Comparison of ENCODE assay signal across 21 cellular contexts in genomic region chr1:65623895-65624294, GRCh38.
"Had no signal": no experiment of that assay in that cellular context is flagged by ENCODE, and none has a peak within 500 bp of the region (broad histone marks: within the 10 kb centered on the region; RNA-seq: fewer than 3 reads in every experiment).

No MANE protein-coding gene starts in this region.

- H3K9me3 ChIP-seq: spleen, suprapubic skin, upper lobe of right lung had no signal

- H3K36me3 Mint-ChIP-seq: natural killer cell had no signal

- H3K36me3 ChIP-seq: spleen, suprapubic skin, upper lobe of right lung had no signal

- H3K4me1 ChIP-seq: foreskin keratinocyte, spleen, suprapubic skin, upper lobe of right lung had no signal

- H3K4me3 ChIP-seq: spleen, suprapubic skin, upper lobe of right lung had no signal

- H3K9me3 Mint-ChIP-seq: activated T-helper 17 cell treated with anti-CD3 and anti-CD28 coated beads, Interleukin-2, amount 50 U/mL, for 72 hours; natural killer cell; stimulated activated naive CD8-positive, alpha-beta T cell treated with anti-CD3 and anti-CD28 coated beads, Interleukin-15, Interleukin-2, amounts not matched to agents 100 ng/mL and 50 ng/mL, for 24 hours had no signal

- H3K4me3 Mint-ChIP-seq: activated T-helper 17 cell treated with anti-CD3 and anti-CD28 coated beads, Interleukin-2, amount 50 U/mL, for 72 hours; natural killer cell; stimulated activated naive CD8-positive, alpha-beta T cell treated with anti-CD3 and anti-CD28 coated beads, Interleukin-15, Interleukin-2, amounts not matched to agents 100 ng/mL and 50 ng/mL, for 24 hours had no signal

- H3K27ac ChIP-seq: foreskin keratinocyte, spleen, suprapubic skin, upper lobe of right lung had no signal

- H3K27me3 Mint-ChIP-seq: activated T-helper 17 cell treated with anti-CD3 and anti-CD28 coated beads, Interleukin-2, amount 50 U/mL, for 72 hours; stimulated activated naive CD8-positive, alpha-beta T cell treated with anti-CD3 and anti-CD28 coated beads, Interleukin-15, Interleukin-2, amounts not matched to agents 100 ng/mL and 50 ng/mL, for 24 hours had no signal

- H3K4me1 Mint-ChIP-seq: activated T-helper 17 cell treated with anti-CD3 and anti-CD28 coated beads, Interleukin-2, amount 50 U/mL, for 72 hours had no signal

- ATAC-seq: activated CD4-positive, CD25-positive, alpha-beta regulatory T cell treated with anti-CD3 and anti-CD28 coated beads, Interleukin-2, amount 50 U/mL, for 24 hours; activated T-helper 17 cell treated with anti-CD3 and anti-CD28 coated beads, Interleukin-2, amount 50 U/mL, for 72 hours; foreskin keratinocyte; natural killer cell; sciatic nerve; upper lobe of right lung had no signal

- FAIRE-seq: bronchial epithelial cell, colon had no signal

- H3K27ac Mint-ChIP-seq: activated T-helper 17 cell treated with anti-CD3 and anti-CD28 coated beads, Interleukin-2, amount 50 U/mL, for 72 hours; natural killer cell; stimulated activated naive CD8-positive, alpha-beta T cell treated with anti-CD3 and anti-CD28 coated beads, Interleukin-15, Interleukin-2, amounts not matched to agents 100 ng/mL and 50 ng/mL, for 24 hours had no signal

- DNase-seq: activated CD4-positive, alpha-beta T cell treated with anti-CD3 and anti-CD28 coated beads, Interleukin-2, amount 50 U/mL, for 1 hour; activated CD8-positive, alpha-beta memory T cell treated with anti-CD3 and anti-CD28 coated beads for 24 hours; activated naive CD4-positive, alpha-beta T cell treated with Interleukin-2 at 50 U/mL for 16 hours; aorta; foreskin keratinocyte; glutamatergic neuron; kidney glomerular epithelial cell; mesenchymal stem cell; natural killer cell; nucleus accumbens; spleen; T-helper 1 cell; T1000; upper lobe of right lung had no signal

- H3K27me3 ChIP-seq: foreskin keratinocyte, spleen, suprapubic skin, upper lobe of right lung had no signal
